In the genomic region with DNA sequence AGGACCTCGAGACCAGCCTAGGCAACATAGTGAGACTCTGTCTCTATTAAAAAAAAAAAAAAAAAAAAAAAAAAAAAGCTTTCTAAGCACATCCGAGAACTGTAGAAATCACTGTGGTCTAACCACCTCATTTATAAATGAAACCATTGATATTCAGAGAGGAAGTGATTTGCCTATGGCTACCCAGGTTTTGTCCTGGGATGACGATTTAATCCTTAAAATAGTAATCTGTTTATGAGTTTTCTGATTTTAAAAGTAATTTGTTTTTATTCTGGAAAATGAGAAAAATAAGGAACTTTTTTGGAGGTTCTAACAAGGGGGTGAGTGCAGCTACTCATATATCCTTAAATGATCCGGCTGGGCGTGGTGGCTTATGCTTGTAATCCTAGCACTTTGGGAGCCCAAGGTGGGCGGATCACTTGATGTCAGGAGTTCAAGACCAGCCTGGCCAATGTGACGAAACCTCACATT, we compare ENCODE assay signal across 13 cellular contexts. TPM values are rescaled to one million over a fixed set of nuclear protein-coding genes. Genes with fewer than 3 reads are reported as not detected.
DNase-seq lines count a peak whose midpoint lies in the region; ATAC-seq, FAIRE-seq and TF ChIP-seq lines count a peak whose summit lies in the region.
"Had no signal": no experiment of that assay in that cellular context is flagged by ENCODE, and none has a peak within 500 bp of the region (broad histone marks: within the 10 kb centered on the region; RNA-seq: fewer than 3 reads in every experiment).

No MANE protein-coding gene starts in this region.

- H3K4me1 Mint-ChIP-seq in GM23338 (peaks cover 14% of the 10 kb centered on the region), natural killer cell (peaks cover 21 to 26% of the 10 kb centered on the region in 2 donors)
- H3K4me1 Mint-ChIP-seq: brain had no signal

- H3K27me3 ChIP-seq in GM23338 (ENCODE audit: insufficient read depth): no peaks in the 10 kb centered on the region

- H3K9me2 ChIP-seq in GM23338 (ENCODE audit: insufficient read depth): peaks cover 9% of the 10 kb centered on the region; the same call in 1 of the 2 replicates

- H3K27me3 Mint-ChIP-seq in GM23338 (ENCODE audit: insufficient read depth, low read depth, poor library complexity) (peaks cover 5% of the 10 kb centered on the region), natural killer cell (ENCODE audit: low read depth in 2 of 2) (no peaks in the 10 kb centered on the region)

- H3K27ac Mint-ChIP-seq in GM23338: no peak overlapping the region
- no peak overlapping the region for H3K27ac Mint-ChIP-seq in natural killer cell
- H3K27ac Mint-ChIP-seq: brain had no signal

- no peak for TF ChIP-seq CTCF in GM23338 (conservative IDR thresholded peaks at IDR 0.05; ENCODE audit: low read depth in 2 of 2)
- TF ChIP-seq CTCF in natural killer cell (IDR thresholded peaks at IDR 0.05): no peak

- H3K36me3 ChIP-seq in GM23338 (ENCODE audit: insufficient read depth): no peaks in the 10 kb centered on the region

- H3K36me3 Mint-ChIP-seq in GM23338 (ENCODE audit: low read depth): no peaks in the 10 kb centered on the region
- no peaks in the 10 kb centered on the region for H3K36me3 Mint-ChIP-seq in natural killer cell
- H3K36me3 Mint-ChIP-seq: brain had no signal

- H3K4me1 ChIP-seq in GM23338 (ENCODE audit: insufficient read depth): peaks cover 15% of the 10 kb centered on the region

- H3K79me2 ChIP-seq in GM23338 (replicated peaks; ENCODE audit: insufficient read depth): no peaks in the 10 kb centered on the region

- no peaks in the 10 kb centered on the region for H3F3A ChIP-seq in GM23338 (replicated peaks; ENCODE audit: low read depth)

- DNase-seq in epidermal melanocyte (ENCODE audit: insufficient read length, low spot score): peak; percentile 38
- DNase-seq in inferior parietal cortex (ENCODE audit: extremely low spot score): no peak
- no peak for DNase-seq in GM23338 (ENCODE audit: low spot score)
- DNase-seq in natural killer cell: no peak
- DNase-seq in urothelium cell line (ENCODE audit: low spot score): no peak
- DNase-seq: NCI-H146, PC-9 had no signal

- no peak overlapping the region for H3K4me2 ChIP-seq in GM23338
- H3K4me2 ChIP-seq: PC-9 had no signal

- H3K4me3 Mint-ChIP-seq in GM23338 (no peak overlapping the region), natural killer cell (no peak overlapping the region)
- H3K4me3 Mint-ChIP-seq: brain had no signal

- FAIRE-seq in urothelium cell line (lab: Jason Lieb, UNC): no peak
- FAIRE-seq: keratinocyte had no signal

- intact Hi-C loops in natural killer cell (cut with micrococcal nuclease): no loop called here

- ATAC-seq in GM18861 (IDR thresholded peaks at IDR 0.05; ENCODE audit: unreplicated experiment) (peak; percentile 53), GM21619 (IDR thresholded peaks at IDR 0.05; ENCODE audit: unreplicated experiment) (peak; percentile 48), HG03442 (IDR thresholded peaks at IDR 0.05; ENCODE audit: unreplicated experiment) (peak; percentile 42), GM23338 (no peak), natural killer cell (no peak)
- ATAC-seq: esophagus mucosa had no signal

- no peak overlapping the region for H2AFZ ChIP-seq in GM23338
- H2AFZ ChIP-seq: PC-9 had no signal

- H3K9me3 Mint-ChIP-seq in GM23338 (no peaks in the 10 kb centered on the region), natural killer cell (no peaks in the 10 kb centered on the region)
- H3K9me3 Mint-ChIP-seq: brain had no signal

- no peak overlapping the region for H3K27ac ChIP-seq in GM23338 (ENCODE audit: low read depth)
- H3K27ac ChIP-seq: PC-9 had no signal

- H4K20me1 ChIP-seq in GM23338 (replicated peaks; ENCODE audit: insufficient read depth): no peaks in the 10 kb centered on the region

- no peak overlapping the region for H3K4me3 ChIP-seq in GM23338
- H3K4me3 ChIP-seq: PC-9 had no signal

TF ChIP-seq in GM23338, 12 proteins besides CTCF, POLR2A, EP300 and RAD21 (continues in another document):
- TF ChIP-seq CREB1 (CRISPR knock-in tag; IDR thresholded peaks at IDR 0.05; ENCODE audit: low read depth) (no peak), ZNF114 (CRISPR knock-in tag; IDR thresholded peaks at IDR 0.05) (no peak), EZH2phosphoT487 (IDR thresholded peaks at IDR 0.05; ENCODE audit: unreplicated experiment) (no peak), ZNF462 (CRISPR knock-in tag; IDR thresholded peaks at IDR 0.05) (no peak), ZNF331 (CRISPR knock-in tag; IDR thresholded peaks at IDR 0.05; ENCODE audit: low read depth) (no peak), STAT1 (IDR thresholded peaks at IDR 0.05; ENCODE audit: unreplicated experiment) (no peak)
- TF ChIP-seq, protein P1, sequence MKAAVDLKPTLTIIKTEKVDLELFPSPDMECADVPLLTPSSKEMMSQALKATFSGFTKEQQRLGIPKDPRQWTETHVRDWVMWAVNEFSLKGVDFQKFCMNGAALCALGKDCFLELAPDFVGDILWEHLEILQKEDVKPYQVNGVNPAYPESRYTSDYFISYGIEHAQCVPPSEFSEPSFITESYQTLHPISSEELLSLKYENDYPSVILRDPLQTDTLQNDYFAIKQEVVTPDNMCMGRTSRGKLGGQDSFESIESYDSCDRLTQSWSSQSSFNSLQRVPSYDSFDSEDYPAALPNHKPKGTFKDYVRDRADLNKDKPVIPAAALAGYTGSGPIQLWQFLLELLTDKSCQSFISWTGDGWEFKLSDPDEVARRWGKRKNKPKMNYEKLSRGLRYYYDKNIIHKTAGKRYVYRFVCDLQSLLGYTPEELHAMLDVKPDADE (IDR thresholded peaks at IDR 0.05): no peak

RNA-seq across cellular contexts. Expression of gene BTN3A2, which starts 6.5 kb away (rescaled TPM):
- total RNA-seq in GM23338 (2014; rRNA removed; shearing (Covaris generic)): 2.8 and 10.4 TPM in 2 replicates
- 3.4 and 4.3 TPM in 2 replicates for polyA plus RNA-seq in GM23338 (2016; fragmentation: Nextera tagmentation; extraction: Ambion mirVana)
- 100 to 1,000 TPM; 174 to 260 (median 211) TPM for total RNA-seq in natural killer cell

RNA-seq across cellular contexts. Expression of gene BTN2A2, which starts 24.4 kb away (rescaled TPM):
- 7.2 and 16.7 TPM in 2 replicates for total RNA-seq in GM23338 (2014; rRNA removed; shearing (Covaris generic))
- polyA plus RNA-seq in GM23338 (2016; fragmentation: Nextera tagmentation; extraction: Ambion mirVana): 5.9 and 7.3 TPM in 2 replicates
- 100 to 1,000 TPM in 1 of 3 donors, 10 to 100 TPM in 2; 72.2 to 104 (median 76.1) TPM for total RNA-seq in natural killer cell

RNA-seq across cellular contexts. Expression of gene BTN3A1, which starts 43.5 kb away (rescaled TPM):
- 4.0 and 4.3 TPM in 2 replicates for total RNA-seq in GM23338 (2014; rRNA removed; shearing (Covaris generic))
- 1.7 and 2.4 TPM in 2 replicates for polyA plus RNA-seq in GM23338 (2016; fragmentation: Nextera tagmentation; extraction: Ambion mirVana)
- total RNA-seq in natural killer cell: 100 to 1,000 TPM; 285 to 373 (median 348) TPM

Comparison
In these comparisons a context has a peak if more than half of its experiments do, and no peak if none do; other contexts are left out.
1. ATAC-seq: peak in GM18861 (single experiment), GM21619 (single experiment) and HG03442 (single experiment); none in GM23338 (single experiment) and natural killer cell (0 of 3).
2. RNA of gene BTN3A2, which starts 6.5 kb away (total RNA-seq): 174 to 260 TPM in natural killer cell; 2.8 to 10.4 TPM in GM23338; every median in the first group is over 10 times any median in the second.
3. RNA of gene BTN3A1, which starts 43.5 kb away (total RNA-seq): 285 to 373 TPM in natural killer cell; 4.0 to 4.3 TPM in GM23338; every median in the first group is over 10 times any median in the second.